ENCODE assay signal across 24 cellular contexts in the genomic region with DNA sequence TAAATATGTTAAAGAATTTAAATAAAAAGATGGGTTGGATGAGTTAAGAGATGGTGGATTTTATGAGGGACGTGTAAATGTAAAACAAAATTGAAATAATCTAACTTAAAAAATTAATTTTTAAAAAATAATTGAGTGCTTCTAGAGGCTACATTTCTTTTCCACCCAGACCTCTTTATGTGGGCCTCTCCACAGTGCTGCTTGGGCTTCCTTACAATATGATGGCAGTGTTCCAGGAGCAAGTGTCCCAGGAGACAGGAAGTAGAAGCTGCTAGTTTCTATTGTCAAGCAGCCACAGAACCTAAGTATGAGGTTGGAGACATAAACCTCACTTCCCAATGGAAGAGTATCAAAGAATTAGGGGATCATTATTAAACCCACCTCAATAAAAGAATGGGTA.
A peak's percentile ranks its signal among the peaks of the same experiment; 100 is the strongest.
DNase-seq lines count a peak whose midpoint lies in the region; ATAC-seq and TF ChIP-seq lines count a peak whose summit lies in the region.
"Had no signal": no experiment of that assay in that cellular context is flagged by ENCODE, and none has a peak within 500 bp of the region (broad histone marks: within the 10 kb centered on the region; RNA-seq: fewer than 3 reads in every experiment).

No MANE protein-coding gene starts in this region.

- H3K79me2 ChIP-seq in SK-N-SH (ENCODE audit: insufficient read depth), result no peaks in the 10 kb centered on the region

- H3K36me3 ChIP-seq in SK-N-SH (replicated peaks in 1 of 2; ENCODE audit: control insufficient read depth in 1 of 2, insufficient read depth in 2 of 2, low read length in 1 of 2) (no peaks in the 10 kb centered on the region), mesenchymal stem cell (ENCODE audit: control insufficient read depth in 1 of 2, insufficient read depth in 2 of 2, low read depth in 1 of 2, low read length in 2 of 2) (no peaks in the 10 kb centered on the region), stomach (no peaks in the 10 kb centered on the region)
- H3K36me3 ChIP-seq: BE2C; BLaER1 treated with 17β-estradiol and CSF1 and Interleukin-3, amounts not matched to agents 10 nM and 100 nM had no signal

- peaks cover 7% of the 10 kb centered on the region for H3K9me3 Mint-ChIP-seq in activated T-cell treated with anti-CD3 and anti-CD28 coated beads, Interleukin-2, amount 50 U/mL, for 24 hours

- H3K18ac ChIP-seq in mesenchymal stem cell (ENCODE audit: low read depth in 1 of 2, low read length in 2 of 2), result peak overlapping the region in 1 of 2 experiments; percentile 85

- H3K4me2 ChIP-seq in SK-N-SH (no peak overlapping the region), mesenchymal stem cell (ENCODE audit: low read length, poor library complexity, severe bottlenecking) (no peak overlapping the region)
- H3K4me2 ChIP-seq: BLaER1 treated with 17β-estradiol and CSF1 and Interleukin-3, amounts not matched to agents 10 nM and 100 nM; GM23338 had no signal

- H3K14ac ChIP-seq in mesenchymal stem cell (ENCODE audit: low read length in 2 of 2), result no peak overlapping the region

- H2AFZ ChIP-seq in SK-N-SH (ENCODE audit: low read depth), result no peak overlapping the region
- no peak overlapping the region for H2AFZ ChIP-seq in mesenchymal stem cell (ENCODE audit: low read depth, low read length)
- H2AFZ ChIP-seq: GM23338 had no signal

- DNase-seq in DMS 273 (lab: John Stamatoyannopoulos, UW; ENCODE audit: unreplicated experiment) (peak; percentile 4), DMS 273 treated with DMSO at 0.1 percent for 48 hours (lab: John Stamatoyannopoulos, UW) (no peak), SK-N-SH (no peak), RPMI7951 (ENCODE audit: low read depth) (peak; percentile 0), mesenchymal stem cell (no peak), stomach (no peak)
- DNase-seq in activated T-cell treated with anti-CD3 and anti-CD28 coated beads, Interleukin-2, amount 50 U/mL, for 24 hours, result no peak
- DNase-seq: ACHN; AML-193; BE2C; Calu3; CD4-positive, alpha-beta T cell; COR-L47; DMS79; EL; GDM1; H9 had no signal

- CTCF ChIA-PET in SK-N-SH (lab: Yijun Ruan, JAX), result no interaction called here

- H3K36me3 Mint-ChIP-seq in activated T-cell treated with anti-CD3 and anti-CD28 coated beads, Interleukin-2, amount 50 U/mL, for 24 hours (ENCODE audit: low read depth), result no peaks in the 10 kb centered on the region
- H3K36me3 Mint-ChIP-seq: CD14-positive monocyte had no signal

- H3K27me3 ChIP-seq in SK-N-SH (ENCODE audit: insufficient read depth), result no peaks in the 10 kb centered on the region
- no peaks in the 10 kb centered on the region for H3K27me3 ChIP-seq in mesenchymal stem cell (ENCODE audit: control insufficient read depth in 1 of 2, insufficient read depth in 1 of 2, low read length in 2 of 2)
- no peaks in the 10 kb centered on the region for H3K27me3 ChIP-seq in stomach
- H3K27me3 ChIP-seq: BE2C; BLaER1 treated with 17β-estradiol and CSF1 and Interleukin-3, amounts not matched to agents 10 nM and 100 nM had no signal

- no peak overlapping the region for H3K4me3 Mint-ChIP-seq in activated T-cell treated with anti-CD3 and anti-CD28 coated beads, Interleukin-2, amount 50 U/mL, for 24 hours
- H3K4me3 Mint-ChIP-seq: CD14-positive monocyte; CD4-positive, alpha-beta T cell; GM23338; H9 had no signal

- no peaks in the 10 kb centered on the region for H3K4me1 Mint-ChIP-seq in activated T-cell treated with anti-CD3 and anti-CD28 coated beads, Interleukin-2, amount 50 U/mL, for 24 hours (ENCODE audit: low read depth)
- H3K4me1 Mint-ChIP-seq: CD14-positive monocyte, GM23338 had no signal

- no peak overlapping the region for H3K27ac ChIP-seq in SK-N-SH (ENCODE audit: low read depth in 2 of 2, low read length in 1 of 2)
- H3K27ac ChIP-seq in mesenchymal stem cell (ENCODE audit: low read length, poor library complexity, severe bottlenecking), result no peak overlapping the region
- H3K27ac ChIP-seq in stomach, result no peak overlapping the region
- H3K27ac ChIP-seq: 22Rv1; BLaER1 treated with 17β-estradiol and CSF1 and Interleukin-3, amounts not matched to agents 10 nM and 100 nM had no signal

- H3K79me1 ChIP-seq in mesenchymal stem cell (replicated peaks; ENCODE audit: low read length, poor library complexity, severe bottlenecking), result no peaks in the 10 kb centered on the region

- no peak overlapping the region for H2BK5ac ChIP-seq in mesenchymal stem cell (ENCODE audit: low read depth, low read length, poor library complexity, severe bottlenecking)

- ATAC-seq in SK-N-SH treated with all-trans-retinoic acid at 6 μM for 48 hours, result no peak
- ATAC-seq: GM12878, GM23338, HCT116 had no signal

- no peak for TF ChIP-seq POLR2A in stomach (IDR thresholded peaks at IDR 0.05)

- H3K27me3 Mint-ChIP-seq in activated T-cell treated with anti-CD3 and anti-CD28 coated beads, Interleukin-2, amount 50 U/mL, for 24 hours, result no peaks in the 10 kb centered on the region

- no peak overlapping the region for H2AK5ac ChIP-seq in mesenchymal stem cell (ENCODE audit: low read length, severe bottlenecking)

- no peak overlapping the region for H4K91ac ChIP-seq in mesenchymal stem cell (ENCODE audit: low read length)

- H4K20me1 ChIP-seq in SK-N-SH (ENCODE audit: insufficient read depth), result no peaks in the 10 kb centered on the region
- H4K20me1 ChIP-seq: BLaER1 treated with 17β-estradiol and CSF1 and Interleukin-3, amounts not matched to agents 10 nM and 100 nM had no signal

- H3K4me3 ChIP-seq in SK-N-SH (ENCODE audit: low read depth in 2 of 2, low read length in 1 of 2), result no peak overlapping the region
- H3K4me3 ChIP-seq in mesenchymal stem cell (ENCODE audit: insufficient read depth in 1 of 2, low read depth in 1 of 2, low read length in 2 of 2), result no peak overlapping the region
- no peak overlapping the region for H3K4me3 ChIP-seq in stomach
- H3K4me3 ChIP-seq: BLaER1 treated with 17β-estradiol and CSF1 and Interleukin-3, amounts not matched to agents 10 nM and 100 nM; GM12878; GM23338 had no signal

- no peak overlapping the region for H3K27ac Mint-ChIP-seq in activated T-cell treated with anti-CD3 and anti-CD28 coated beads, Interleukin-2, amount 50 U/mL, for 24 hours
- H3K27ac Mint-ChIP-seq: CD14-positive monocyte; CD4-positive, alpha-beta T cell; GM23338; H9 had no signal

- H3K4ac ChIP-seq in mesenchymal stem cell (ENCODE audit: low read depth in 1 of 2, low read length in 2 of 2), result no peak overlapping the region

- H3K9me2 ChIP-seq in SK-N-SH, result no peaks in the 10 kb centered on the region

- no peaks in the 10 kb centered on the region for H3F3A ChIP-seq in SK-N-SH (replicated peaks; ENCODE audit: insufficient read depth)

- TF ChIP-seq RAD21 in SK-N-SH (IDR thresholded peaks at IDR 0.05; ENCODE audit: low read length), result no peak

- H3K9ac ChIP-seq in SK-N-SH, result no peak overlapping the region
- no peak overlapping the region for H3K9ac ChIP-seq in mesenchymal stem cell (ENCODE audit: low read length)
- H3K9ac ChIP-seq: BLaER1 treated with 17β-estradiol and CSF1 and Interleukin-3, amounts not matched to agents 10 nM and 100 nM had no signal

- WGBS in SK-N-SH (ENCODE audit: low lambda C conversion rate), result 34% methylated on average over 1 of the region's 1 CpG
- WGBS in mesenchymal stem cell, result no CpG with 5 or more reads among the region's 1 CpG
- 83 to 95% (median 90%) methylated on average over 1 of the region's 1 CpG for WGBS in stomach, 5 donors

- TF ChIP-seq EP300 in SK-N-SH (IDR thresholded peaks at IDR 0.05; ENCODE audit: borderline replicate concordance in 1 of 2, low read depth in 1 of 2, low read length in 1 of 2) (no peak), stomach (IDR thresholded peaks at IDR 0.05) (no peak)

- H4K8ac ChIP-seq in mesenchymal stem cell (ENCODE audit: low read length), result peak overlapping the region; percentile 53

- no peak overlapping the region for H3K23ac ChIP-seq in mesenchymal stem cell (ENCODE audit: low read length in 2 of 2)

- H2BK120ac ChIP-seq in mesenchymal stem cell (ENCODE audit: low read depth, low read length), result peak overlapping the region; percentile 46

- peak overlapping the region in 1 of 2 experiments; percentile 65 for H2BK12ac ChIP-seq in mesenchymal stem cell (ENCODE audit: low read length in 2 of 2)

- no peaks in the 10 kb centered on the region for H3K9me3 ChIP-seq in SK-N-SH
- H3K9me3 ChIP-seq in mesenchymal stem cell (ENCODE audit: control insufficient read depth, low read length), result no peaks in the 10 kb centered on the region
- H3K9me3 ChIP-seq in stomach, result no peaks in the 10 kb centered on the region
- H3K9me3 ChIP-seq: BE2C had no signal

- TF ChIP-seq CTCF in SK-N-SH (IDR thresholded peaks at IDR 0.05) (no peak), stomach (IDR thresholded peaks at IDR 0.05) (no peak)

- H2BK15ac ChIP-seq in mesenchymal stem cell (ENCODE audit: low read depth, poor library complexity, severe bottlenecking), result no peak overlapping the region

- H3K4me1 ChIP-seq in SK-N-SH (ENCODE audit: control insufficient read depth in 1 of 2, insufficient read depth in 2 of 2, low read depth in 1 of 2, low read length in 1 of 2), result no peaks in the 10 kb centered on the region
- H3K4me1 ChIP-seq in mesenchymal stem cell (ENCODE audit: control insufficient read depth, insufficient read depth, low read depth, low read length), result no peaks in the 10 kb centered on the region
- no peaks in the 10 kb centered on the region for H3K4me1 ChIP-seq in stomach
- H3K4me1 ChIP-seq: BE2C; BLaER1 treated with 17β-estradiol and CSF1 and Interleukin-3, amounts not matched to agents 10 nM and 100 nM had no signal

- POLR2A ChIA-PET in SK-N-SH (lab: Yijun Ruan, JAX), result no interaction called here

- intact Hi-C loops in stomach (cut with DNase I; ENCODE audit: low total_unique reads), result no loop called here

TF ChIP-seq in SK-N-SH treated with all-trans-retinoic acid at 6 μM for 48 hours, 23 proteins besides CTCF, POLR2A, EP300 and RAD21:
- TF ChIP-seq ZFP3 (CRISPR knock-in tag; IDR thresholded peaks at IDR 0.05) (no peak), ZNF565 (CRISPR knock-in tag; conservative IDR thresholded peaks at IDR 0.05; ENCODE audit: low read depth) (peak; percentile 93), RARB (CRISPR knock-in tag; IDR thresholded peaks at IDR 0.05) (no peak), ZFP30 (CRISPR knock-in tag; IDR thresholded peaks at IDR 0.05) (no peak)

TF ChIP-seq in SK-N-SH, 30 proteins besides CTCF, POLR2A, EP300 and RAD21 (continues in another document):
- TF ChIP-seq MEF2A (IDR thresholded peaks at IDR 0.05; ENCODE audit: borderline replicate concordance, low read depth), result no peak
- no peak for TF ChIP-seq TAF1 (IDR thresholded peaks at IDR 0.05; ENCODE audit: borderline replicate concordance, low read depth, low read length)
- TF ChIP-seq RFX5 (IDR thresholded peaks at IDR 0.05; ENCODE audit: low read length), result no peak
- TF ChIP-seq, protein P1, sequence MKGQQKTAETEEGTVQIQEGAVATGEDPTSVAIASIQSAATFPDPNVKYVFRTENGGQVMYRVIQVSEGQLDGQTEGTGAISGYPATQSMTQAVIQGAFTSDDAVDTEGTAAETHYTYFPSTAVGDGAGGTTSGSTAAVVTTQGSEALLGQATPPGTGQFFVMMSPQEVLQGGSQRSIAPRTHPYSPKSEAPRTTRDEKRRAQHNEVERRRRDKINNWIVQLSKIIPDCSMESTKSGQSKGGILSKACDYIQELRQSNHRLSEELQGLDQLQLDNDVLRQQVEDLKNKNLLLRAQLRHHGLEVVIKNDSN (IDR thresholded peaks at IDR 0.05; ENCODE audit: borderline replicate concordance, low read depth), result no peak
- TF ChIP-seq GABPA (IDR thresholded peaks at IDR 0.05; ENCODE audit: low read depth), result no peak

Comparison
In these comparisons a context has a peak if more than half of its experiments do, and no peak if none do; other contexts are left out.
1. DNase-seq: peak in DMS 273 (single experiment) and RPMI7951 (single experiment); none in DMS 273 treated with DMSO at 0.1 percent for 48 hours (single experiment), SK-N-SH (single experiment), mesenchymal stem cell (single experiment), stomach (single experiment) and activated T-cell treated with anti-CD3 and anti-CD28 coated beads, Interleukin-2, amount 50 U/mL, for 24 hours (single experiment).